ENCODE assay signal across 8 cellular contexts in the genomic region with DNA sequence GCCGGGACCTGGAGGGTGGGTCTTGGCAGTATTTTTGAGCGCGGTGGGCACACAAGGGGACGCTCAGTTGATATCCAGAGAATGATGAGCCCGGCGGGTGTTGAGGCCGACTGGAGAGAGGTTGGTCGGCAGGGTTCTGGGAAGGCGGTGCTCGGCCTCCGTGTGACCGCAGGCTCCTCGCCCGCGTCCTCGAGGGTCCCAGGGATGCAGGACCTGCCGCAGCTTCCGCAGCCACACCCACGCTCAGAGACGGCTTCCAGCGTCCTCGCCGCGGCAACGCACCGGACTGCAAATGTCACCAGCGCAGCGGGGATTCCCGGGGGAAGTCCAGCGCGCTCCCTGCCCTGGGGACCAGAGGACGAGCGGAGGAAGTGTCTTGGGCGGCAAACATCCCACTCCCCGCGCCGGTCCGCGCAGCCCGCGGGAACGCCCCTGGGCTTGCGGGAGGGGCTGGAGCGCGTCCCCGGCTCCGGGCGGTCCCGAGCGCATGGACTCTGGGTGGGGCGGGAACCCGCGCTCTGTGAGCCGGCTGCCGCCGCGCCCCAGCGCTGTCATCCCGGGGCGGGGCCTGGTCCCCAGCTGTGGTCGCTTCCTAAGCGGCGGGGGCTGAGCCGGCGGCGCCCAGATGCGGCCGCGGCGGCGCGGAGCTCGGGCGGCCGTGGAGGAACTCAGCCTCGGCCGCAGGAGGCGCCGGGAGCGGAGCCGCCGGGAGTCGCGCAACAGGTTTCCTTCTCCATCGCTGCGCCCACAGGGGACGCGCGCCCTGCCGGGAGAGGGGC. TPM values are rescaled to one million over a fixed set of nuclear protein-coding genes. Genes with fewer than 3 reads are reported as not detected.
A peak's percentile ranks its signal among the peaks of the same experiment; 100 is the strongest.
DNase-seq lines count a peak whose midpoint lies in the region; ATAC-seq and TF ChIP-seq lines count a peak whose summit lies in the region.

STX11 (plus strand) TSS at position 624 of the 779 bp plus-strand sequence. CDS start 36,111 bp downstream, outside the sequence.

- peak within 1 kb of the TSS; percentile 38; the same call in 1 of the 2 replicates for H3K27ac ChIP-seq in PC-9
- no peak within 1 kb of the TSS for H3K27ac ChIP-seq in stomach smooth muscle (ENCODE audit: low read length)

- peaks cover 59% of the 10 kb centered on the region for H3K4me1 Mint-ChIP-seq in activated T-cell treated with anti-CD3 and anti-CD28 coated beads, Interleukin-2, amount 50 U/mL, for 72 hours (ENCODE audit: low read depth)
- peaks cover 12% of the 10 kb centered on the region for H3K4me1 Mint-ChIP-seq in neural crest cell

- peak; percentile 67 for ATAC-seq in HG03159 (IDR thresholded peaks at IDR 0.05; ENCODE audit: unreplicated experiment)
- peak; percentile 83 for ATAC-seq in activated T-cell treated with anti-CD3 and anti-CD28 coated beads, Interleukin-2, amount 50 U/mL, for 72 hours (replicated peaks in 1 of 2)

- H3K9me3 ChIP-seq in PC-9 (ENCODE audit: insufficient read depth, low read depth) = no peaks in the 10 kb centered on the region
- no peaks in the 10 kb centered on the region for H3K9me3 ChIP-seq in stomach smooth muscle (ENCODE audit: control insufficient read depth in 2 of 2, low read length in 2 of 2)

- H3K4me1 ChIP-seq in PC-9 (replicated peaks; ENCODE audit: insufficient read depth) (peaks cover 11% of the 10 kb centered on the region; the same call in 1 of the 2 replicates), stomach smooth muscle (ENCODE audit: control insufficient read depth, insufficient read depth, low read length) (peaks cover 12% of the 10 kb centered on the region)

- H3K4me3 Mint-ChIP-seq in activated T-cell treated with anti-CD3 and anti-CD28 coated beads, Interleukin-2, amount 50 U/mL, for 72 hours = peak within 1 kb of the TSS; percentile 88 to 99
- peak within 1 kb of the TSS; percentile 89 for H3K4me3 Mint-ChIP-seq in neural crest cell

- CTCF ChIA-PET in AG04449 (lab: Yijun Ruan, JAX) (no interaction called here), PC-9 (lab: Charles Lee) (no interaction called here)

- POLR2A ChIA-PET in AG04449 (lab: Yijun Ruan, JAX) = interaction anchor here (0.6 kb wide), 1 partner anchor 97 kb away, joined by 3 read pairs; no protein-coding TSS in a partner anchor
- POLR2A ChIA-PET in PC-9 (lab: Charles Lee; ENCODE audit: unreplicated experiment) = no interaction called here

- H3K27me3 Mint-ChIP-seq in activated T-cell treated with anti-CD3 and anti-CD28 coated beads, Interleukin-2, amount 50 U/mL, for 72 hours (ENCODE audit: low read depth) = no peaks in the 10 kb centered on the region
- H3K27me3 Mint-ChIP-seq in neural crest cell (ENCODE audit: low read depth) = peaks cover 89% of the 10 kb centered on the region

- TF ChIP-seq POLR2A in GM18951 (IDR thresholded peaks at IDR 0.05; ENCODE audit: extremely low read depth, insufficient read depth, insufficient read length) = peak; percentile 93

- H3F3A ChIP-seq in PC-9 (ENCODE audit: insufficient read depth, low read depth) = no peaks in the 10 kb centered on the region; the same call in 1 of the 2 replicates

- no peaks in the 10 kb centered on the region for H3K79me2 ChIP-seq in PC-9 (ENCODE audit: low read depth)

- no peaks in the 10 kb centered on the region for H3K9me2 ChIP-seq in PC-9 (ENCODE audit: insufficient read depth)

- H3K4me2 ChIP-seq in PC-9 = peak within 1 kb of the TSS; percentile 99

- H3K27me3 ChIP-seq in PC-9 (ENCODE audit: insufficient read depth, low read depth) (no peaks in the 10 kb centered on the region), stomach smooth muscle (ENCODE audit: control insufficient read depth in 1 of 2, insufficient read depth in 2 of 2, low read length in 2 of 2) (peaks cover 3 to 10% of the 10 kb centered on the region in 2 donors)

- H3K4me3 ChIP-seq in AG04449 (ENCODE audit: low read depth, low read length) = peak within 1 kb of the TSS; percentile 68
- H3K4me3 ChIP-seq in PC-9 = peak within 1 kb of the TSS; percentile 76
- peak within 1 kb of the TSS; percentile 81 for H3K4me3 ChIP-seq in fibroblast of the aortic adventitia (ENCODE audit: low read depth, low read length)
- peak within 1 kb of the TSS; percentile 65 to 81 for H3K4me3 ChIP-seq in stomach smooth muscle (ENCODE audit: low read length in 2 of 2)

- in situ Hi-C loops in GM18951 (cut with MboI; ENCODE audit: low sequenced_read_pairs, unreplicated experiment) = no loop called here

- peaks cover 12 to 19% of the 10 kb centered on the region in 2 donors for H3K36me3 Mint-ChIP-seq in activated T-cell treated with anti-CD3 and anti-CD28 coated beads, Interleukin-2, amount 50 U/mL, for 72 hours (ENCODE audit: insufficient read depth in 2 of 2)
- no peaks in the 10 kb centered on the region for H3K36me3 Mint-ChIP-seq in neural crest cell (ENCODE audit: low read depth)

- H3K27ac Mint-ChIP-seq in activated T-cell treated with anti-CD3 and anti-CD28 coated beads, Interleukin-2, amount 50 U/mL, for 72 hours = peak within 1 kb of the TSS; percentile 99
- H3K27ac Mint-ChIP-seq in neural crest cell (ENCODE audit: unreplicated experiment) = no peak within 1 kb of the TSS

- H3K36me3 ChIP-seq in PC-9 (ENCODE audit: low read depth) = no peaks in the 10 kb centered on the region
- no peaks in the 10 kb centered on the region for H3K36me3 ChIP-seq in stomach smooth muscle (ENCODE audit: control insufficient read depth in 2 of 2, insufficient read depth in 2 of 2, low read length in 2 of 2)

- intact Hi-C loops in PC-9 (cut with micrococcal nuclease; ENCODE audit: unreplicated experiment) = loop anchor here (1.0 to 5.0 kb wide), 4 partner anchors 45 to 134 kb away; no protein-coding TSS in a partner anchor

- no peak for DNase-seq in AG04449 (ENCODE audit: low read depth, low spot score)
- DNase-seq in PC-9 = peak in 1 of 2 experiments; percentile 64
- peak; percentile 86 to 87 for DNase-seq in activated T-cell treated with anti-CD3 and anti-CD28 coated beads, Interleukin-2, amount 50 U/mL, for 72 hours
- peak; percentile 22 for DNase-seq in fibroblast of the aortic adventitia (ENCODE audit: low read depth)
- DNase-seq in neural crest cell (ENCODE audit: low read depth, low spot score) = peak; percentile 41

- no TSS peak for BruUV-seq in PC-9 (replicated peaks; lab: Mats Ljungman, UMichigan)

- peak within 1 kb of the TSS; percentile 85 for H2AFZ ChIP-seq in PC-9

- no peak for TF ChIP-seq CTCF in AG04449 (IDR thresholded peaks at IDR 0.05; ENCODE audit: insufficient read depth, low read length, missing control alignments)
- no peak for TF ChIP-seq CTCF in PC-9 (conservative IDR thresholded peaks at IDR 0.05)
- TF ChIP-seq CTCF in fibroblast of the aortic adventitia (IDR thresholded peaks at IDR 0.05; ENCODE audit: insufficient read depth, low read length) = no peak
- no peak for TF ChIP-seq CTCF in neural crest cell (conservative IDR thresholded peaks at IDR 0.05)

- H3K9me3 Mint-ChIP-seq in activated T-cell treated with anti-CD3 and anti-CD28 coated beads, Interleukin-2, amount 50 U/mL, for 72 hours = no peaks in the 10 kb centered on the region
- no peaks in the 10 kb centered on the region for H3K9me3 Mint-ChIP-seq in neural crest cell

- H4K20me1 ChIP-seq in PC-9 (ENCODE audit: insufficient read depth) = no peaks in the 10 kb centered on the region

- H3K9ac ChIP-seq in stomach smooth muscle (ENCODE audit: low read length in 2 of 2) = peak within 1 kb of the TSS; percentile 51 to 60

RNA-seq across cellular contexts. Expression of gene STX11, which starts in this region (rescaled TPM):
- total RNA-seq in PC-9 (2021) (0.17 and 0.40 TPM in 2 replicates), fibroblast of the aortic adventitia (ENCODE audit: low replicate concordance) (0.16 and 3.5 TPM in 2 replicates), neural crest cell (not detected in 2 replicates)
- total RNA-seq in activated T-cell treated with anti-CD3 and anti-CD28 coated beads, Interleukin-2, amount 50 U/mL, for 72 hours = 10 to 100 TPM; 34.0 to 36.0 TPM

Comparison
In these comparisons a context has a peak if more than half of its experiments do, and no peak if none do; other contexts are left out.
1. Peak in DNase-seq in neural crest cell; RNA of the gene not detected or under 1 TPM.